In genomic region chr2:131674174-131674507, GRCh38 we compare ENCODE assay signal across 1 cellular context.
TF ChIP-seq lines count a peak whose summit lies in the region.

No MANE protein-coding gene starts in this region.

TF ChIP-seq in GM23338, 12 proteins besides CTCF, POLR2A, EP300 and RAD21 (continued from another document):
- TF ChIP-seq REST (IDR thresholded peaks at IDR 0.05; ENCODE audit: unreplicated experiment), result no peak
TF ChIP-seq in GM23338: peak in this region for 0.
